Comparison of ENCODE assay signal across 17 cellular contexts in genomic region chr10:34135515-34135914, GRCh38.
A peak's percentile ranks its signal among the peaks of the same experiment; 100 is the strongest.
DNase-seq lines count a peak whose midpoint lies in the region; ATAC-seq, FAIRE-seq and TF ChIP-seq lines count a peak whose summit lies in the region.
"Had no signal": no experiment of that assay in that cellular context is flagged by ENCODE, and none has a peak within 500 bp of the region (broad histone marks: within the 10 kb centered on the region; RNA-seq: fewer than 3 reads in every experiment).

No MANE protein-coding gene starts in this region.

- no peak overlapping the region for H2AFZ ChIP-seq in GM12878 (ENCODE audit: control insufficient read depth, low read depth, low read length)

- intact Hi-C loops in GM12878 (cut with micrococcal nuclease; ENCODE audit: unreplicated experiment): no loop called here

- no peaks in the 10 kb centered on the region for H4K20me1 ChIP-seq in GM12878 (ENCODE audit: control insufficient read depth, insufficient read depth)

- H3K9me3 ChIP-seq in GM12878 (replicated peaks; ENCODE audit: control insufficient read depth, insufficient read depth, low read length): no peaks in the 10 kb centered on the region
- H3K9me3 ChIP-seq: right atrium auricular region had no signal

- no peak overlapping the region for H3K4me2 ChIP-seq in GM12878 (ENCODE audit: control insufficient read depth, insufficient read depth)

- peak in 1 of 2 experiments; percentile 55; a peak in 1 of 4 replicates for TF ChIP-seq EP300 in GM12878 (IDR thresholded peaks at IDR 0.05; ENCODE audit: borderline replicate concordance in 1 of 2, control insufficient read depth in 1 of 2, low read depth in 2 of 2, low read length in 2 of 2)

- peak; percentile 34 for DNase-seq in GM12878 (ENCODE audit: low read depth, low spot score)
- no peak for DNase-seq in NCI-H146 (lab: John Stamatoyannopoulos, UW)
- DNase-seq in RPMI8226: no peak
- DNase-seq: activated CD4-positive, alpha-beta T cell treated with anti-CD3 and anti-CD28 coated beads, Interleukin-2, amount 50 U/mL, for 48 hours; activated T-cell treated with anti-CD3 and anti-CD28 coated beads, Interleukin-2, amount 50 U/mL, for 48 hours; effector CD4-positive, alpha-beta T cell; hypothalamus; NCI-H2029 treated with DMSO at 0.1 percent for 48 hours; NCI-H748 treated with DMSO at 0.1 percent for 48 hours had no signal

- FAIRE-seq in GM12878 (lab: Jason Lieb, UNC): no peak
- FAIRE-seq: H54, HepG2, RCC 7860 had no signal

- SMC1A ChIA-PET in GM12878 (lab: Charles Lee; ENCODE audit: uncharacterized antibody, unreplicated experiment): interaction anchor here (0.6 to 5.6 kb wide), 11 partner anchors 10 to 393 kb away, joined by 3 to 40 read pairs (median 4); no protein-coding TSS in a partner anchor

- no peak for TF ChIP-seq POLR2A in GM12878 (IDR thresholded peaks at IDR 0.05; ENCODE audit: low read depth, low read length)

- no peak overlapping the region for H3K9ac ChIP-seq in GM12878 (ENCODE audit: control insufficient read depth, insufficient read depth, low read length)

- no peak for TF ChIP-seq CTCF in GM12878 (IDR thresholded peaks at IDR 0.05 in 2 of 3, conservative IDR thresholded peaks at IDR 0.05 in 1 of 3; ENCODE audit: control insufficient read depth in 2 of 3, extremely low read depth in 1 of 3, insufficient read depth in 1 of 3, low read depth in 3 of 3, low read length in 3 of 3)

- TF ChIP-seq RAD21 in GM12878 (IDR thresholded peaks at IDR 0.05; ENCODE audit: insufficient read depth, low read depth, low read length): no peak

- no peak overlapping the region for H3K4me3 ChIP-seq in GM12878
- H3K4me3 ChIP-seq: right atrium auricular region had no signal

- BruUV-seq in GM12878 (replicated peaks; lab: Mats Ljungman, UMichigan): no TSS peak

- WGBS in GM12878 (ENCODE audit: insufficient coverage, insufficient replicate concordance, low lambda C conversion rate, missing lambda C conversion rate): 10% methylated on average over 5 of the region's 5 CpGs

- POLR2A ChIA-PET in GM12878 (lab: Charles Lee): interaction anchor here (2.1 kb wide), 1 partner anchor 10 kb away, joined by 7 read pairs; no protein-coding TSS in a partner anchor

- no peaks in the 10 kb centered on the region for H3K79me2 ChIP-seq in GM12878 (ENCODE audit: control insufficient read depth, insufficient read depth, low read length)

- CTCF ChIA-PET in GM12878 (lab: Yijun Ruan, JAX): interaction anchor here (1.0 to 2.0 kb wide), 3 partner anchors 10 to 576 kb away, joined by 3 to 9 read pairs (median 7); no protein-coding TSS in a partner anchor

- ATAC-seq in GM18867 (IDR thresholded peaks at IDR 0.05; ENCODE audit: unreplicated experiment) (peak; percentile 82), GM19463 (IDR thresholded peaks at IDR 0.05; ENCODE audit: unreplicated experiment) (peak; percentile 92), HG02981 (IDR thresholded peaks at IDR 0.05; ENCODE audit: unreplicated experiment) (peak; percentile 95), GM12878 (peak; percentile 87), HG02840 (IDR thresholded peaks at IDR 0.05; ENCODE audit: low FRiP score, unreplicated experiment) (no peak)
- ATAC-seq: HepG2 had no signal

- in situ Hi-C loops in GM12878 (cut with MboI): no loop called here

- no peaks in the 10 kb centered on the region for H3K36me3 ChIP-seq in GM12878 (ENCODE audit: control insufficient read depth in 2 of 2, insufficient read depth in 2 of 2, low read length in 1 of 2)

- RAD21 ChIA-PET in GM12878 (lab: Charles Lee; ENCODE audit: unreplicated experiment): interaction anchor here (0.6 to 2.2 kb wide), 8 partner anchors 10 to 803 kb away, joined by 3 to 8 read pairs (median 4); no protein-coding TSS in a partner anchor

- no peaks in the 10 kb centered on the region for H3K4me1 ChIP-seq in GM12878 (ENCODE audit: control insufficient read depth, insufficient read depth, low read length)
- H3K4me1 ChIP-seq: right atrium auricular region had no signal

- H3K27me3 ChIP-seq in GM12878 (replicated peaks in 1 of 2; ENCODE audit: control insufficient read depth in 2 of 2, insufficient read depth in 2 of 2, low read length in 1 of 2): no peaks in the 10 kb centered on the region
- H3K27me3 ChIP-seq: right atrium auricular region had no signal

- no peak overlapping the region for H3K27ac ChIP-seq in GM12878 (ENCODE audit: control insufficient read depth, insufficient read depth)
- H3K27ac ChIP-seq: right atrium auricular region had no signal

TF ChIP-seq in GM12878, 131 proteins besides CTCF, POLR2A, EP300 and RAD21 (continues in another document):
- no peak for TF ChIP-seq RB1 (IDR thresholded peaks at IDR 0.05; ENCODE audit: borderline replicate concordance)
- TF ChIP-seq IKZF1 (conservative IDR thresholded peaks at IDR 0.05): peak; percentile 74
- TF ChIP-seq RBBP5 (conservative IDR thresholded peaks at IDR 0.05): no peak
- TF ChIP-seq, protein P1, sequence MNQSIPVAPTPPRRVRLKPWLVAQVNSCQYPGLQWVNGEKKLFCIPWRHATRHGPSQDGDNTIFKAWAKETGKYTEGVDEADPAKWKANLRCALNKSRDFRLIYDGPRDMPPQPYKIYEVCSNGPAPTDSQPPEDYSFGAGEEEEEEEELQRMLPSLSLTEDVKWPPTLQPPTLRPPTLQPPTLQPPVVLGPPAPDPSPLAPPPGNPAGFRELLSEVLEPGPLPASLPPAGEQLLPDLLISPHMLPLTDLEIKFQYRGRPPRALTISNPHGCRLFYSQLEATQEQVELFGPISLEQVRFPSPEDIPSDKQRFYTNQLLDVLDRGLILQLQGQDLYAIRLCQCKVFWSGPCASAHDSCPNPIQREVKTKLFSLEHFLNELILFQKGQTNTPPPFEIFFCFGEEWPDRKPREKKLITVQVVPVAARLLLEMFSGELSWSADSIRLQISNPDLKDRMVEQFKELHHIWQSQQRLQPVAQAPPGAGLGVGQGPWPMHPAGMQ (IDR thresholded peaks at IDR 0.05; ENCODE audit: borderline replicate concordance): no peak
- TF ChIP-seq, protein P2, sequence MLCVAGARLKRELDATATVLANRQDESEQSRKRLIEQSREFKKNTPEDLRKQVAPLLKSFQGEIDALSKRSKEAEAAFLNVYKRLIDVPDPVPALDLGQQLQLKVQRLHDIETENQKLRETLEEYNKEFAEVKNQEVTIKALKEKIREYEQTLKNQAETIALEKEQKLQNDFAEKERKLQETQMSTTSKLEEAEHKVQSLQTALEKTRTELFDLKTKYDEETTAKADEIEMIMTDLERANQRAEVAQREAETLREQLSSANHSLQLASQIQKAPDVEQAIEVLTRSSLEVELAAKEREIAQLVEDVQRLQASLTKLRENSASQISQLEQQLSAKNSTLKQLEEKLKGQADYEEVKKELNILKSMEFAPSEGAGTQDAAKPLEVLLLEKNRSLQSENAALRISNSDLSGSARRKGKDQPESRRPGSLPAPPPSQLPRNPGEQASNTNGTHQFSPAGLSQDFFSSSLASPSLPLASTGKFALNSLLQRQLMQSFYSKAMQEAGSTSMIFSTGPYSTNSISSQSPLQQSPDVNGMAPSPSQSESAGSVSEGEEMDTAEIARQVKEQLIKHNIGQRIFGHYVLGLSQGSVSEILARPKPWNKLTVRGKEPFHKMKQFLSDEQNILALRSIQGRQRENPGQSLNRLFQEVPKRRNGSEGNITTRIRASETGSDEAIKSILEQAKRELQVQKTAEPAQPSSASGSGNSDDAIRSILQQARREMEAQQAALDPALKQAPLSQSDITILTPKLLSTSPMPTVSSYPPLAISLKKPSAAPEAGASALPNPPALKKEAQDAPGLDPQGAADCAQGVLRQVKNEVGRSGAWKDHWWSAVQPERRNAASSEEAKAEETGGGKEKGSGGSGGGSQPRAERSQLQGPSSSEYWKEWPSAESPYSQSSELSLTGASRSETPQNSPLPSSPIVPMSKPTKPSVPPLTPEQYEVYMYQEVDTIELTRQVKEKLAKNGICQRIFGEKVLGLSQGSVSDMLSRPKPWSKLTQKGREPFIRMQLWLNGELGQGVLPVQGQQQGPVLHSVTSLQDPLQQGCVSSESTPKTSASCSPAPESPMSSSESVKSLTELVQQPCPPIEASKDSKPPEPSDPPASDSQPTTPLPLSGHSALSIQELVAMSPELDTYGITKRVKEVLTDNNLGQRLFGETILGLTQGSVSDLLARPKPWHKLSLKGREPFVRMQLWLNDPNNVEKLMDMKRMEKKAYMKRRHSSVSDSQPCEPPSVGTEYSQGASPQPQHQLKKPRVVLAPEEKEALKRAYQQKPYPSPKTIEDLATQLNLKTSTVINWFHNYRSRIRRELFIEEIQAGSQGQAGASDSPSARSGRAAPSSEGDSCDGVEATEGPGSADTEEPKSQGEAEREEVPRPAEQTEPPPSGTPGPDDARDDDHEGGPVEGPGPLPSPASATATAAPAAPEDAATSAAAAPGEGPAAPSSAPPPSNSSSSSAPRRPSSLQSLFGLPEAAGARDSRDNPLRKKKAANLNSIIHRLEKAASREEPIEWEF (IDR thresholded peaks at IDR 0.05; ENCODE audit: insufficient replicate concordance, low read depth, low read length): no peak
- TF ChIP-seq YY1 (IDR thresholded peaks at IDR 0.05; ENCODE audit: low read depth, low read length): no peak
- peak in 1 of 2 experiments; percentile 28; a peak in 1 of 4 replicates for TF ChIP-seq BHLHE40 (IDR thresholded peaks at IDR 0.05; ENCODE audit: borderline replicate concordance in 1 of 2, low read depth in 2 of 2, low read length in 1 of 2)
- TF ChIP-seq ZBTB4 (CRISPR knock-in tag; IDR thresholded peaks at IDR 0.05): no peak
- peak; percentile 60 for TF ChIP-seq MTA2 (IDR thresholded peaks at IDR 0.05; ENCODE audit: low read depth)
